ENCODE assay signal across 10 cellular contexts in genomic region chr2:96308248-96308647, GRCh38.
"Had no signal": no experiment of that assay in that cellular context is flagged by ENCODE, and none has a peak within 500 bp of the region (broad histone marks: within the 10 kb centered on the region; RNA-seq: fewer than 3 reads in every experiment).

No MANE protein-coding gene starts in this region.

- H3K27ac ChIP-seq: cardiac muscle cell, spleen, upper lobe of right lung, WERI-Rb-1 had no signal

- H3K27me3 ChIP-seq: cardiac muscle cell, spleen, upper lobe of right lung had no signal

- DNase-seq: activated CD4-positive, alpha-beta T cell treated with anti-CD3 and anti-CD28 coated beads for 1 hour; immature natural killer cell; left ventricle myocardium superior; retina; spleen; stimulated activated CD8-positive, alpha-beta memory T cell treated with anti-CD3 and anti-CD28 coated beads, Interleukin-4, amount 100 ng/mL, for 48 hours; stimulated activated naive CD4-positive, alpha-beta T cell; upper lobe of right lung; WERI-Rb-1 had no signal

- ATAC-seq: left ventricle myocardium superior, upper lobe of right lung had no signal

- H3K4me3 ChIP-seq: cardiac muscle cell, spleen, upper lobe of right lung had no signal

- H3K9me3 ChIP-seq: spleen, upper lobe of right lung had no signal
